1 cellular context compared by ENCODE assay signal in genomic region chr3:58463181-58463941, GRCh38.
TF ChIP-seq lines count a peak whose summit lies in the region.

No MANE protein-coding gene starts in this region.

TF ChIP-seq in HepG2, 621 proteins besides CTCF, POLR2A, EP300 and RAD21 (continued from another document and continues in another):
- no peak for TF ChIP-seq PCBP2 (optimal IDR thresholded peaks at IDR 0.05; ENCODE audit: low read depth, low read length, poor library complexity, severe bottlenecking)
- TF ChIP-seq NR2F1 (CRISPR knock-in tag; IDR thresholded peaks at IDR 0.05): no peak; a peak in 1 of 4 replicates
- TF ChIP-seq NFKBIZ (CRISPR knock-in tag; IDR thresholded peaks at IDR 0.05): no peak
- TF ChIP-seq TCF7 (IDR thresholded peaks at IDR 0.05; ENCODE audit: low read depth): no peak
- no peak for TF ChIP-seq MAF1 (CRISPR knock-in tag; IDR thresholded peaks at IDR 0.05; ENCODE audit: borderline replicate concordance)
- no peak for TF ChIP-seq IKZF1 (IDR thresholded peaks at IDR 0.05)
- TF ChIP-seq, protein P1, sequence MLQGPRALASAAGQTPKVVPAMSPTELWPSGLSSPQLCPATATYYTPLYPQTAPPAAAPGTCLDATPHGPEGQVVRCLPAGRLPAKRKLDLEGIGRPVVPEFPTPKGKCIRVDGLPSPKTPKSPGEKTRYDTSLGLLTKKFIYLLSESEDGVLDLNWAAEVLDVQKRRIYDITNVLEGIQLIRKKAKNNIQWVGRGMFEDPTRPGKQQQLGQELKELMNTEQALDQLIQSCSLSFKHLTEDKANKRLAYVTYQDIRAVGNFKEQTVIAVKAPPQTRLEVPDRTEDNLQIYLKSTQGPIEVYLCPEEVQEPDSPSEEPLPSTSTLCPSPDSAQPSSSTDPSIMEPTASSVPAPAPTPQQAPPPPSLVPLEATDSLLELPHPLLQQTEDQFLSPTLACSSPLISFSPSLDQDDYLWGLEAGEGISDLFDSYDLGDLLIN (CRISPR knock-in tag; IDR thresholded peaks at IDR 0.05; ENCODE audit: borderline replicate concordance): no peak
- peak; percentile 75 for TF ChIP-seq PBX2 (CRISPR knock-in tag; IDR thresholded peaks at IDR 0.05)
- no peak for TF ChIP-seq NFE2L1 (CRISPR knock-in tag; IDR thresholded peaks at IDR 0.05; ENCODE audit: borderline replicate concordance)
- no peak for TF ChIP-seq LCORL (IDR thresholded peaks at IDR 0.05)
- peak; percentile 24; the same call in 1 of the 2 replicates for TF ChIP-seq LCORL (CRISPR knock-in tag; IDR thresholded peaks at IDR 0.05)
- no peak for TF ChIP-seq ZNF616 (CRISPR knock-in tag; IDR thresholded peaks at IDR 0.05; ENCODE audit: low read depth)
- no peak; the same call in 1 of the 2 replicates for TF ChIP-seq ARID4A (CRISPR knock-in tag; IDR thresholded peaks at IDR 0.05; ENCODE audit: borderline replicate concordance)
- no peak for TF ChIP-seq SYNCRIP (IDR thresholded peaks at IDR 0.05; ENCODE audit: insufficient read depth, low read depth, low read length)
- TF ChIP-seq, protein P2, sequence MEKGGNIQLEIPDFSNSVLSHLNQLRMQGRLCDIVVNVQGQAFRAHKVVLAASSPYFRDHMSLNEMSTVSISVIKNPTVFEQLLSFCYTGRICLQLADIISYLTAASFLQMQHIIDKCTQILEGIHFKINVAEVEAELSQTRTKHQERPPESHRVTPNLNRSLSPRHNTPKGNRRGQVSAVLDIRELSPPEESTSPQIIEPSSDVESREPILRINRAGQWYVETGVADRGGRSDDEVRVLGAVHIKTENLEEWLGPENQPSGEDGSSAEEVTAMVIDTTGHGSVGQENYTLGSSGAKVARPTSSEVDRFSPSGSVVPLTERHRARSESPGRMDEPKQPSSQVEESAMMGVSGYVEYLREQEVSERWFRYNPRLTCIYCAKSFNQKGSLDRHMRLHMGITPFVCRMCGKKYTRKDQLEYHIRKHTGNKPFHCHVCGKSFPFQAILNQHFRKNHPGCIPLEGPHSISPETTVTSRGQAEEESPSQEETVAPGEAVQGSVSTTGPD (CRISPR knock-in tag; IDR thresholded peaks at IDR 0.05): no peak
- TF ChIP-seq SNAI1 (CRISPR knock-in tag; IDR thresholded peaks at IDR 0.05; ENCODE audit: borderline replicate concordance): no peak
- no peak for TF ChIP-seq ZSCAN22 (CRISPR knock-in tag; IDR thresholded peaks at IDR 0.05)
- no peak for TF ChIP-seq PAWR (CRISPR knock-in tag; IDR thresholded peaks at IDR 0.05; ENCODE audit: borderline replicate concordance)
- TF ChIP-seq ZNF766 (CRISPR knock-in tag; IDR thresholded peaks at IDR 0.05; ENCODE audit: borderline replicate concordance): no peak
- TF ChIP-seq ZNF891 (CRISPR knock-in tag; IDR thresholded peaks at IDR 0.05): no peak
- TF ChIP-seq ZNF451 (CRISPR knock-in tag; IDR thresholded peaks at IDR 0.05): no peak
- TF ChIP-seq MYC (CRISPR knock-in tag; IDR thresholded peaks at IDR 0.05; ENCODE audit: borderline replicate concordance): peak; percentile 75; the same call in 1 of the 2 replicates
- no peak for TF ChIP-seq WIZ (CRISPR knock-in tag; IDR thresholded peaks at IDR 0.05)
- no peak for TF ChIP-seq ZNF253 (CRISPR knock-in tag; IDR thresholded peaks at IDR 0.05; ENCODE audit: borderline replicate concordance)
- no peak for TF ChIP-seq CCAR2 (optimal IDR thresholded peaks at IDR 0.05; ENCODE audit: low read depth, low read length)
- TF ChIP-seq ZNF644 (CRISPR knock-in tag; IDR thresholded peaks at IDR 0.05; ENCODE audit: low read depth): 0 out of 2 replicates have a peak, but pooled peaks have one; percentile 20
- TF ChIP-seq PAX8 (CRISPR knock-in tag; IDR thresholded peaks at IDR 0.05; ENCODE audit: borderline replicate concordance): no peak
- no peak for TF ChIP-seq ZNF570 (CRISPR knock-in tag; IDR thresholded peaks at IDR 0.05; ENCODE audit: borderline replicate concordance)
- 0 out of 2 replicates have a peak, but pooled peaks have one; percentile 40 for TF ChIP-seq YEATS4 (CRISPR knock-in tag; IDR thresholded peaks at IDR 0.05; ENCODE audit: borderline replicate concordance)
- no peak for TF ChIP-seq ZNF558 (CRISPR knock-in tag; IDR thresholded peaks at IDR 0.05; ENCODE audit: borderline replicate concordance)
- TF ChIP-seq, protein P3, sequence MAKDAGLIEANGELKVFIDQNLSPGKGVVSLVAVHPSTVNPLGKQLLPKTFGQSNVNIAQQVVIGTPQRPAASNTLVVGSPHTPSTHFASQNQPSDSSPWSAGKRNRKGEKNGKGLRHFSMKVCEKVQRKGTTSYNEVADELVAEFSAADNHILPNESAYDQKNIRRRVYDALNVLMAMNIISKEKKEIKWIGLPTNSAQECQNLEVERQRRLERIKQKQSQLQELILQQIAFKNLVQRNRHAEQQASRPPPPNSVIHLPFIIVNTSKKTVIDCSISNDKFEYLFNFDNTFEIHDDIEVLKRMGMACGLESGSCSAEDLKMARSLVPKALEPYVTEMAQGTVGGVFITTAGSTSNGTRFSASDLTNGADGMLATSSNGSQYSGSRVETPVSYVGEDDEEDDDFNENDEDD (CRISPR knock-in tag; IDR thresholded peaks at IDR 0.05; ENCODE audit: borderline replicate concordance): 0 out of 2 replicates have a peak, but pooled peaks have one; percentile 12
- TF ChIP-seq MTA1 (CRISPR knock-in tag; IDR thresholded peaks at IDR 0.05; ENCODE audit: borderline replicate concordance): no peak
- no peak for TF ChIP-seq HNRNPUL1 (IDR thresholded peaks at IDR 0.05; ENCODE audit: low read depth, low read length)
- TF ChIP-seq, protein P4, sequence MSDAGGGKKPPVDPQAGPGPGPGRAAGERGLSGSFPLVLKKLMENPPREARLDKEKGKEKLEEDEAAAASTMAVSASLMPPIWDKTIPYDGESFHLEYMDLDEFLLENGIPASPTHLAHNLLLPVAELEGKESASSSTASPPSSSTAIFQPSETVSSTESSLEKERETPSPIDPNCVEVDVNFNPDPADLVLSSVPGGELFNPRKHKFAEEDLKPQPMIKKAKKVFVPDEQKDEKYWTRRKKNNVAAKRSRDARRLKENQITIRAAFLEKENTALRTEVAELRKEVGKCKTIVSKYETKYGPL (CRISPR knock-in tag; IDR thresholded peaks at IDR 0.05): no peak
- TF ChIP-seq MED1 (CRISPR knock-in tag; IDR thresholded peaks at IDR 0.05): 0 out of 2 replicates have a peak, but pooled peaks have one; percentile 30
- no peak for TF ChIP-seq HDAC6 (IDR thresholded peaks at IDR 0.05; ENCODE audit: low read depth, low read length)
- no peak for TF ChIP-seq KDM3A (CRISPR knock-in tag; IDR thresholded peaks at IDR 0.05; ENCODE audit: low read depth)
- TF ChIP-seq ZBTB21 (CRISPR knock-in tag; IDR thresholded peaks at IDR 0.05): no peak
- TF ChIP-seq, protein P5, sequence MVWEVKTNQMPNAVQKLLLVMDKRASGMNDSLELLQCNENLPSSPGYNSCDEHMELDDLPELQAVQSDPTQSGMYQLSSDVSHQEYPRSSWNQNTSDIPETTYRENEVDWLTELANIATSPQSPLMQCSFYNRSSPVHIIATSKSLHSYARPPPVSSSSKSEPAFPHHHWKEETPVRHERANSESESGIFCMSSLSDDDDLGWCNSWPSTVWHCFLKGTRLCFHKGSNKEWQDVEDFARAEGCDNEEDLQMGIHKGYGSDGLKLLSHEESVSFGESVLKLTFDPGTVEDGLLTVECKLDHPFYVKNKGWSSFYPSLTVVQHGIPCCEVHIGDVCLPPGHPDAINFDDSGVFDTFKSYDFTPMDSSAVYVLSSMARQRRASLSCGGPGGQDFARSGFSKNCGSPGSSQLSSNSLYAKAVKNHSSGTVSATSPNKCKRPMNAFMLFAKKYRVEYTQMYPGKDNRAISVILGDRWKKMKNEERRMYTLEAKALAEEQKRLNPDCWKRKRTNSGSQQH (CRISPR knock-in tag; IDR thresholded peaks at IDR 0.05; ENCODE audit: low read depth): no peak
- no peak for TF ChIP-seq GABPB1 (CRISPR knock-in tag; IDR thresholded peaks at IDR 0.05)
- TF ChIP-seq ZBTB46 (CRISPR knock-in tag; IDR thresholded peaks at IDR 0.05; ENCODE audit: borderline replicate concordance): no peak
- no peak for TF ChIP-seq TRIM24 (CRISPR knock-in tag; IDR thresholded peaks at IDR 0.05)
- TF ChIP-seq ZNF782 (CRISPR knock-in tag; IDR thresholded peaks at IDR 0.05; ENCODE audit: borderline replicate concordance): no peak
- TF ChIP-seq ZNF337 (CRISPR knock-in tag; IDR thresholded peaks at IDR 0.05; ENCODE audit: borderline replicate concordance, low read depth): no peak
- TF ChIP-seq NCOA2 (CRISPR knock-in tag; IDR thresholded peaks at IDR 0.05): no peak
- TF ChIP-seq NONO (IDR thresholded peaks at IDR 0.05): no peak
- TF ChIP-seq NONO (CRISPR knock-in tag; conservative IDR thresholded peaks at IDR 0.05): 0 out of 2 replicates have a peak, but pooled peaks have one; percentile 9
- peak; percentile 34; the same call in 1 of the 2 replicates for TF ChIP-seq PAXIP1 (CRISPR knock-in tag; conservative IDR thresholded peaks at IDR 0.05)
